Comparison of ENCODE assay signal across 1 cellular context in genomic region chr1:62783736-62784508, GRCh38.
A peak's percentile ranks its signal among the peaks of the same experiment; 100 is the strongest.
TF ChIP-seq lines count a peak whose summit lies in the region.

ATG4C (plus strand) TSS chr1:62784132; CDS start chr1:62803787, 19,655 bp downstream.

TF ChIP-seq in HepG2, 621 proteins besides CTCF, POLR2A, EP300 and RAD21 (continued from another document and continues in another):
- TF ChIP-seq ZBTB10 (CRISPR knock-in tag; IDR thresholded peaks at IDR 0.05; ENCODE audit: borderline replicate concordance) (no peak), ZNF562 (CRISPR knock-in tag; IDR thresholded peaks at IDR 0.05; ENCODE audit: borderline replicate concordance) (no peak), MEIS2 (CRISPR knock-in tag; IDR thresholded peaks at IDR 0.05) (peak; percentile 49; the same call in 1 of the 2 replicates), GABPA (IDR thresholded peaks at IDR 0.05; ENCODE audit: low read depth, low read length) (peak; percentile 47), GABPA (CRISPR knock-in tag; IDR thresholded peaks at IDR 0.05; ENCODE audit: low read depth) (peak; percentile 91), ZNF343 (CRISPR knock-in tag; IDR thresholded peaks at IDR 0.05) (0 out of 2 replicates have a peak, but pooled peaks have one; percentile 27), KDM2A (CRISPR knock-in tag; IDR thresholded peaks at IDR 0.05; ENCODE audit: borderline replicate concordance, low read depth) (peak; percentile 91), IKZF4 (CRISPR knock-in tag; IDR thresholded peaks at IDR 0.05; ENCODE audit: borderline replicate concordance, low read depth, not compliant biosample characterization) (no peak), MIXL1 (CRISPR knock-in tag; IDR thresholded peaks at IDR 0.05) (0 out of 2 replicates have a peak, but pooled peaks have one; percentile 37), ZNF724P (CRISPR knock-in tag; IDR thresholded peaks at IDR 0.05; ENCODE audit: borderline replicate concordance) (no peak; the same call in 1 of the 2 replicates), TEAD3 (CRISPR knock-in tag; optimal IDR thresholded peaks at IDR 0.05; ENCODE audit: borderline replicate concordance) (peak; percentile 78), CC2D1A (CRISPR knock-in tag; IDR thresholded peaks at IDR 0.05) (no peak), ZNF770 (CRISPR knock-in tag; IDR thresholded peaks at IDR 0.05) (0 out of 2 replicates have a peak, but pooled peaks have one; percentile 7), HOXA9 (CRISPR knock-in tag; IDR thresholded peaks at IDR 0.05; ENCODE audit: borderline replicate concordance) (no peak), PAXIP1 (CRISPR knock-in tag; conservative IDR thresholded peaks at IDR 0.05) (peak; percentile 32; the same call in 1 of the 2 replicates), GMEB2 (CRISPR knock-in tag; IDR thresholded peaks at IDR 0.05; ENCODE audit: low read depth) (peak; percentile 72), TBX3 (IDR thresholded peaks at IDR 0.05; ENCODE audit: borderline replicate concordance) (peak; percentile 72; the same call in 1 of the 2 replicates), DNMT3B (CRISPR knock-in tag; conservative IDR thresholded peaks at IDR 0.05) (no peak), ZNF772 (CRISPR knock-in tag; IDR thresholded peaks at IDR 0.05) (peak; percentile 28; the same call in 1 of the 2 replicates), MAX (IDR thresholded peaks at IDR 0.05) (peak; percentile 75; the same call in 1 of the 2 replicates), MXI1 (IDR thresholded peaks at IDR 0.05; ENCODE audit: borderline replicate concordance, low read depth, low read length) (peak; percentile 73; the same call in 1 of the 3 replicates), GABPB1 (CRISPR knock-in tag; IDR thresholded peaks at IDR 0.05) (peak; percentile 92), ZSCAN25 (CRISPR knock-in tag; IDR thresholded peaks at IDR 0.05) (no peak), NKX3-1 (CRISPR knock-in tag; IDR thresholded peaks at IDR 0.05) (no peak), SP4 (CRISPR knock-in tag; IDR thresholded peaks at IDR 0.05) (peak; percentile 52; the same call in 1 of the 2 replicates), ZNF563 (CRISPR knock-in tag; IDR thresholded peaks at IDR 0.05) (0 out of 2 replicates have a peak, but pooled peaks have one; percentile 50), ZNF687 (CRISPR knock-in tag; IDR thresholded peaks at IDR 0.05) (peak; percentile 78), ZFP37 (CRISPR knock-in tag; IDR thresholded peaks at IDR 0.05; ENCODE audit: borderline replicate concordance) (no peak; the same call in 1 of the 2 replicates), MED1 (CRISPR knock-in tag; IDR thresholded peaks at IDR 0.05) (no peak; the same call in 1 of the 2 replicates), ZNF883 (CRISPR knock-in tag; IDR thresholded peaks at IDR 0.05; ENCODE audit: not compliant biosample characterization) (no peak), ZFP1 (CRISPR knock-in tag; IDR thresholded peaks at IDR 0.05) (peak; percentile 37; the same call in 1 of the 2 replicates), TFE3 (CRISPR knock-in tag; IDR thresholded peaks at IDR 0.05) (no peak), SOX5 (CRISPR knock-in tag; IDR thresholded peaks at IDR 0.05; ENCODE audit: borderline replicate concordance) (no peak), TOPORS (CRISPR knock-in tag; IDR thresholded peaks at IDR 0.05) (no peak), ZNF281 (CRISPR knock-in tag; IDR thresholded peaks at IDR 0.05; ENCODE audit: borderline replicate concordance) (no peak), ZNF660 (CRISPR knock-in tag; IDR thresholded peaks at IDR 0.05; ENCODE audit: borderline replicate concordance, low read depth) (no peak), IRX3 (CRISPR knock-in tag; IDR thresholded peaks at IDR 0.05; ENCODE audit: borderline replicate concordance, low read depth) (no peak), KMT2B (CRISPR knock-in tag; IDR thresholded peaks at IDR 0.05) (peak; percentile 99), NR2C2 (CRISPR knock-in tag; IDR thresholded peaks at IDR 0.05; ENCODE audit: borderline replicate concordance) (peak; percentile 82), RBM22 (optimal IDR thresholded peaks at IDR 0.05; ENCODE audit: low read length) (no peak), FOXK1 (CRISPR knock-in tag; IDR thresholded peaks at IDR 0.05; ENCODE audit: borderline replicate concordance, low read depth) (peak; percentile 63; the same call in 1 of the 2 replicates), ZNF766 (CRISPR knock-in tag; IDR thresholded peaks at IDR 0.05; ENCODE audit: borderline replicate concordance) (no peak), THAP11 (CRISPR knock-in tag; IDR thresholded peaks at IDR 0.05) (peak; percentile 97), KMT2A (CRISPR knock-in tag; IDR thresholded peaks at IDR 0.05) (peak; percentile 98), ZSCAN29 (CRISPR knock-in tag; conservative IDR thresholded peaks at IDR 0.05) (0 out of 2 replicates have a peak, but pooled peaks have one; percentile 77), HDAC2 (CRISPR knock-in tag; IDR thresholded peaks at IDR 0.05) (peak; percentile 48)
